Comparison of ENCODE assay signal across 2 cellular contexts in the genomic region with DNA sequence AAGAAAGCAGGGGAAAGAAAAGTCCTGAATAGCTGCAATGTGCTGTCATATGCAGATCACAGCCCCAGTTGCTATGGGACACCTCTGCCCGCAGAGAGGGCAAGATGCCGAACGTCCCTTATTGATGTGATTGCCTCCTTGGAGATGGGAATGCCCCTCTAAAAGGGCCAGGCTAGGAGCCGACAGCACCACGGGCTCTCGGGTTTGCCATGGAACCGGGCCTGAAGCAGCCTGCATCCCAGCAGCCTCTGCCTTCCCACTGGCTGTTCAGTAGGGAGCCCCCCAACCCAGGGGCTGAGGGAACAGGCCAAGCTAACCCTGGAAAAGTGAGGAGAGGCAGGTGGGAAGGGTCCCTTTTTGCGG.
TF ChIP-seq lines count a peak whose summit lies in the region.

No MANE protein-coding gene starts in this region.

TF ChIP-seq in IMR-90, 13 proteins besides CTCF, POLR2A, EP300 and RAD21:
- no peak for TF ChIP-seq BHLHE40 (IDR thresholded peaks at IDR 0.05; ENCODE audit: low read depth, low read length)
- TF ChIP-seq SMC3 (IDR thresholded peaks at IDR 0.05; ENCODE audit: low read depth, low read length), result no peak
- TF ChIP-seq CHD1 (IDR thresholded peaks at IDR 0.05; ENCODE audit: low read depth, low read length), result no peak
- TF ChIP-seq FOS (IDR thresholded peaks at IDR 0.05; ENCODE audit: low read depth, low read length), result no peak
- TF ChIP-seq MXI1 (IDR thresholded peaks at IDR 0.05; ENCODE audit: borderline replicate concordance, low read depth, low read length), result no peak
- TF ChIP-seq RCOR1 (IDR thresholded peaks at IDR 0.05; ENCODE audit: insufficient replicate concordance, low read length), result no peak
- no peak for TF ChIP-seq RFX5 (IDR thresholded peaks at IDR 0.05; ENCODE audit: low read depth, low read length)
- TF ChIP-seq MAFK (IDR thresholded peaks at IDR 0.05; ENCODE audit: low read depth, low read length), result no peak
- TF ChIP-seq NFE2L2 (IDR thresholded peaks at IDR 0.05; ENCODE audit: low read depth, low read length), result no peak
- TF ChIP-seq MAZ (IDR thresholded peaks at IDR 0.05; ENCODE audit: borderline replicate concordance, low read depth, low read length), result no peak
- TF ChIP-seq CEBPB (IDR thresholded peaks at IDR 0.05; ENCODE audit: low read depth, low read length), result no peak
- TF ChIP-seq, protein P1, sequence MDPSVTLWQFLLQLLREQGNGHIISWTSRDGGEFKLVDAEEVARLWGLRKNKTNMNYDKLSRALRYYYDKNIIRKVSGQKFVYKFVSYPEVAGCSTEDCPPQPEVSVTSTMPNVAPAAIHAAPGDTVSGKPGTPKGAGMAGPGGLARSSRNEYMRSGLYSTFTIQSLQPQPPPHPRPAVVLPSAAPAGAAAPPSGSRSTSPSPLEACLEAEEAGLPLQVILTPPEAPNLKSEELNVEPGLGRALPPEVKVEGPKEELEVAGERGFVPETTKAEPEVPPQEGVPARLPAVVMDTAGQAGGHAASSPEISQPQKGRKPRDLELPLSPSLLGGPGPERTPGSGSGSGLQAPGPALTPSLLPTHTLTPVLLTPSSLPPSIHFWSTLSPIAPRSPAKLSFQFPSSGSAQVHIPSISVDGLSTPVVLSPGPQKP (IDR thresholded peaks at IDR 0.05; ENCODE audit: borderline replicate concordance, low read depth, low read length), result no peak
- TF ChIP-seq, protein P2, sequence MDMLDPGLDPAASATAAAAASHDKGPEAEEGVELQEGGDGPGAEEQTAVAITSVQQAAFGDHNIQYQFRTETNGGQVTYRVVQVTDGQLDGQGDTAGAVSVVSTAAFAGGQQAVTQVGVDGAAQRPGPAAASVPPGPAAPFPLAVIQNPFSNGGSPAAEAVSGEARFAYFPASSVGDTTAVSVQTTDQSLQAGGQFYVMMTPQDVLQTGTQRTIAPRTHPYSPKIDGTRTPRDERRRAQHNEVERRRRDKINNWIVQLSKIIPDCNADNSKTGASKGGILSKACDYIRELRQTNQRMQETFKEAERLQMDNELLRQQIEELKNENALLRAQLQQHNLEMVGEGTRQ (IDR thresholded peaks at IDR 0.05; ENCODE audit: low read depth, low read length), result no peak

TF ChIP-seq in H1, 55 proteins besides CTCF, POLR2A, EP300 and RAD21:
- TF ChIP-seq RXRA (IDR thresholded peaks at IDR 0.05; ENCODE audit: insufficient read depth, low read depth, low read length), result no peak
- no peak for TF ChIP-seq MAFK (IDR thresholded peaks at IDR 0.05; ENCODE audit: low read depth, low read length)
- TF ChIP-seq SP4 (IDR thresholded peaks at IDR 0.05; ENCODE audit: low read length), result no peak
- no peak for TF ChIP-seq BACH1 (IDR thresholded peaks at IDR 0.05; ENCODE audit: low read length)
- no peak for TF ChIP-seq SIX5 (IDR thresholded peaks at IDR 0.05; ENCODE audit: low read depth, low read length)
- no peak for TF ChIP-seq SUZ12 (IDR thresholded peaks at IDR 0.05; ENCODE audit: low read length)
- TF ChIP-seq ZNF274 (IDR thresholded peaks at IDR 0.05; ENCODE audit: borderline replicate concordance, extremely low read depth, low read length), result no peak
- no peak for TF ChIP-seq TAF1 (IDR thresholded peaks at IDR 0.05; ENCODE audit: low read depth, low read length)
- no peak for TF ChIP-seq KDM4A (IDR thresholded peaks at IDR 0.05; ENCODE audit: low read depth, low read length, severe bottlenecking)
- TF ChIP-seq KDM1A (IDR thresholded peaks at IDR 0.05; ENCODE audit: borderline replicate concordance, low read length), result no peak
- TF ChIP-seq NRF1 (IDR thresholded peaks at IDR 0.05; ENCODE audit: low read depth, low read length), result no peak
- no peak for TF ChIP-seq SAP30 (IDR thresholded peaks at IDR 0.05; ENCODE audit: insufficient read depth, insufficient replicate concordance, low read length)
